ENCODE assay signal across 8 cellular contexts in the genomic region with DNA sequence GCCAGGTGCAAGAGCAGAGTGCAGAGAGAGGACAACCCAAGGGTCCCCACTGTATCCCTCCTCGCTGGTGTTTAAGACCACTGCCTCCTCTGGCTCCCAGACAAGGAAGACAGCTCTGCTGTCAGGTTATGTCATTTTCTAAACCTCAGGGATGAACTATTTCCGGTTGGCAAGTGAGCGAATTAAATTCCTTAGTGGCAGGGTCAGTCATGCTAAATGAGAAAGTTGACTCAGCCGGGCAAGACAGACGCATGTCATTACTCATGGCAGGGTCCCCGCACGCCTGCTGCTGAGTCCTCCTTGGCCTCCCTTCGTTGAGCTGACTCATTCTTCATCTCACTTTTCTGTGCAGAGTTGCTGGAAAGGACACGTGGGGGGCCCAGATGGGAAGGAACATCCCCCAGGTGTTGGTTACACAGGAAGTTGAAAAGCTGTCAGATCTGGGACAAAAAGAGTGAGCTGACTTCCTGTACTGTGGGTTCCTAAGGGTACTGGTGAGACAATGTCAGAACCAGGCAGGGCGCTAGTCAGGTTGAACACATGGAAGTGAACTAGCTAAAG. TPM values are rescaled to one million over a fixed set of nuclear protein-coding genes. Genes with fewer than 3 reads are reported as not detected.
A peak's percentile ranks its signal among the peaks of the same experiment; 100 is the strongest.
DNase-seq lines count a peak whose midpoint lies in the region; ATAC-seq lines count a peak whose summit lies in the region.

No MANE protein-coding gene starts in this region.

- H3K4me1 Mint-ChIP-seq in central memory CD8-positive, alpha-beta T cell: peaks cover 26% of the 10 kb centered on the region

- peak overlapping the region; percentile 14 for H3K4me3 Mint-ChIP-seq in central memory CD8-positive, alpha-beta T cell

- H3K36me3 Mint-ChIP-seq in central memory CD8-positive, alpha-beta T cell (ENCODE audit: insufficient read depth): no peaks in the 10 kb centered on the region

- peaks cover 19% of the 10 kb centered on the region for H3K27me3 Mint-ChIP-seq in central memory CD8-positive, alpha-beta T cell

- no peaks in the 10 kb centered on the region for H3K9me3 Mint-ChIP-seq in central memory CD8-positive, alpha-beta T cell

- peak; percentile 60 for ATAC-seq in HG02981 (IDR thresholded peaks at IDR 0.05; ENCODE audit: unreplicated experiment)
- peak; percentile 40 for ATAC-seq in central memory CD8-positive, alpha-beta T cell (replicated peaks; ENCODE audit: extremely low read depth, poor library complexity, severe bottlenecking)
- no peak for ATAC-seq in GM19455 (IDR thresholded peaks at IDR 0.05; ENCODE audit: unreplicated experiment)

- DNase-seq in A172 (ENCODE audit: low spot score) (peak; percentile 95), NCI-H1694 treated with DMSO at 0.1 percent for 48 hours (lab: John Stamatoyannopoulos, UW) (no peak), NCI-H2081 (lab: John Stamatoyannopoulos, UW) (no peak)
- DNase-seq in activated CD4-positive, CD25-positive, alpha-beta regulatory T cell treated with anti-CD3 and anti-CD28 coated beads, Interleukin-2, amount 50 U/mL, for 16 hours (ENCODE audit: low read depth, low spot score): peak; percentile 30
- no peak for DNase-seq in central memory CD8-positive, alpha-beta T cell (ENCODE audit: low spot score in 2 of 2)
- DNase-seq in stimulated activated CD4-positive, alpha-beta T cell treated with anti-CD3 and anti-CD28 coated beads, Interleukin-4, amount 100 ng/mL, for 4 hours: peak; percentile 72 to 91

- H3K27ac Mint-ChIP-seq in central memory CD8-positive, alpha-beta T cell (ENCODE audit: low read depth): peak overlapping the region; percentile 49

RNA-seq across cellular contexts. Expression of a gene that starts 47.1 kb away (rescaled TPM):
- not detected in 2 replicates for total RNA-seq in A172 (2014; rRNA removed; shearing (Covaris generic))

Comparison
In these comparisons a context has a peak if more than half of its experiments do, and no peak if none do; other contexts are left out.
1. DNase-seq: peak in A172 (single experiment), activated CD4-positive, CD25-positive, alpha-beta regulatory T cell treated with anti-CD3 and anti-CD28 coated beads, Interleukin-2, amount 50 U/mL, for 16 hours (single experiment) and stimulated activated CD4-positive, alpha-beta T cell treated with anti-CD3 and anti-CD28 coated beads, Interleukin-4, amount 100 ng/mL, for 4 hours (2 of 2); none in central memory CD8-positive, alpha-beta T cell (0 of 2), NCI-H1694 treated with DMSO at 0.1 percent for 48 hours (single experiment) and NCI-H2081 (0 of 2).